In the genomic region with DNA sequence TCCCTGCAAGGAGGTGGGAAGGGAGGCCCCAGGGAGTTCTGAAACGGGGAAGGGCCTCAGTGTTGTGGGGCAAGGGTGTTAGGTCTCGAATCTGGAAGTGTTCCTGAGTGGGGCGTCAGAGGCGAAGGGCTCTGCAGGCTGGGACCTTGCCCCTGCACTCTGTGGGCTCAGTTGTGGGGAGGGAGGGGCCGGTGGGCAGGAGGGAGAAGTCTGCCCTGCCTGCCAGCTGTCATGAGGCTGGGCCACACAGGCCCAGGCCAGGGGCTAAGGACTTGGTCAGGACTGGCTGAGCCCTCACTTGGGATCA, we compare ENCODE assay signal across 7 cellular contexts. TPM values are rescaled to one million over a fixed set of nuclear protein-coding genes. Genes with fewer than 3 reads are reported as not detected.
DNase-seq lines count a peak whose midpoint lies in the region; ATAC-seq lines count a peak whose summit lies in the region.

A gene (plus strand): TSS at position 59 of the 307 bp plus-strand sequence. CDS start 689 bp downstream, outside the sequence.

- H3K27me3 ChIP-seq in HAP-1 (ENCODE audit: low read depth), result no peaks in the 10 kb centered on the region

- H3K4me3 Mint-ChIP-seq in activated CD8-positive, alpha-beta T cell treated with anti-CD3 and anti-CD28 coated beads, Interleukin-2, amount 10 ng/mL, durations not matched to agents 7 days and 5 days, result peak within 1 kb of the TSS; percentile 81
- H3K4me3 Mint-ChIP-seq in stimulated activated memory B cell treated with anti-CD40 and anti-IgM and Interleukin-4, amounts not matched to agents 10 μg/mL and 1 μg/mL and 100 μg/mL, for 72 hours, result peak within 1 kb of the TSS; percentile 79

- H3K4me1 Mint-ChIP-seq in activated CD8-positive, alpha-beta T cell treated with anti-CD3 and anti-CD28 coated beads, Interleukin-2, amount 10 ng/mL, durations not matched to agents 7 days and 5 days (ENCODE audit: low read depth), result peaks cover 47% of the 10 kb centered on the region
- H3K4me1 Mint-ChIP-seq in stimulated activated memory B cell treated with anti-CD40 and anti-IgM and Interleukin-4, amounts not matched to agents 10 μg/mL and 1 μg/mL and 100 μg/mL, for 72 hours, result peaks cover 56% of the 10 kb centered on the region

- no peaks in the 10 kb centered on the region for H3K9me3 Mint-ChIP-seq in activated CD8-positive, alpha-beta T cell treated with anti-CD3 and anti-CD28 coated beads, Interleukin-2, amount 10 ng/mL, durations not matched to agents 7 days and 5 days (ENCODE audit: insufficient read depth)
- no peaks in the 10 kb centered on the region for H3K9me3 Mint-ChIP-seq in stimulated activated memory B cell treated with anti-CD40 and anti-IgM and Interleukin-4, amounts not matched to agents 10 μg/mL and 1 μg/mL and 100 μg/mL, for 72 hours

- 0 out of 2 replicates have a peak, but pooled peaks cover 8% of the 10 kb centered on the region for H3K36me3 ChIP-seq in HAP-1 (replicated peaks)

- CTCF ChIA-PET in activated CD8-positive, alpha-beta T cell treated with anti-CD3 and anti-CD28 coated beads, Interleukin-2, amount 10 ng/mL, durations not matched to agents 7 days and 5 days (lab: Charles Lee), result interaction anchor here (1.6 to 1.8 kb wide), 2 partner anchors 16 to 21 kb away, joined by 3 to 5 read pairs; a partner anchor contains a TSS

- H3K4me3 ChIP-seq in HAP-1 (peak within 1 kb of the TSS; percentile 33), iPS-11a (ENCODE audit: low read depth, low read length) (peak within 1 kb of the TSS; percentile 35)

- DNase-seq in HAP-1 (ENCODE audit: low spot score in 2 of 2), result no peak
- DNase-seq in activated CD8-positive, alpha-beta T cell treated with anti-CD3 and anti-CD28 coated beads, Interleukin-2, amount 10 ng/mL, durations not matched to agents 7 days and 5 days, result no peak
- no peak for DNase-seq in SW480 (ENCODE audit: low spot score)
- no peak for DNase-seq in Ammon's horn (ENCODE audit: low spot score)
- no peak for DNase-seq in NCI-H526 treated with DMSO at 0.1 percent for 48 hours (lab: John Stamatoyannopoulos, UW)

- no peak for ATAC-seq in activated CD8-positive, alpha-beta T cell treated with anti-CD3 and anti-CD28 coated beads, Interleukin-2, amount 10 ng/mL, durations not matched to agents 7 days and 5 days
- no peak for ATAC-seq in stimulated activated memory B cell treated with anti-CD40 and anti-IgM and Interleukin-4, amounts not matched to agents 10 μg/mL and 1 μg/mL and 100 μg/mL, for 72 hours

- peaks cover 35% of the 10 kb centered on the region for H3K4me1 ChIP-seq in HAP-1

- H3K27ac Mint-ChIP-seq in activated CD8-positive, alpha-beta T cell treated with anti-CD3 and anti-CD28 coated beads, Interleukin-2, amount 10 ng/mL, durations not matched to agents 7 days and 5 days, result peak within 1 kb of the TSS; percentile 84
- H3K27ac Mint-ChIP-seq in stimulated activated memory B cell treated with anti-CD40 and anti-IgM and Interleukin-4, amounts not matched to agents 10 μg/mL and 1 μg/mL and 100 μg/mL, for 72 hours, result peak within 1 kb of the TSS; percentile 57

- peaks cover 17% of the 10 kb centered on the region for H3K36me3 Mint-ChIP-seq in activated CD8-positive, alpha-beta T cell treated with anti-CD3 and anti-CD28 coated beads, Interleukin-2, amount 10 ng/mL, durations not matched to agents 7 days and 5 days (ENCODE audit: low read depth)
- peaks cover 11% of the 10 kb centered on the region for H3K36me3 Mint-ChIP-seq in stimulated activated memory B cell treated with anti-CD40 and anti-IgM and Interleukin-4, amounts not matched to agents 10 μg/mL and 1 μg/mL and 100 μg/mL, for 72 hours

- H3K27me3 Mint-ChIP-seq in activated CD8-positive, alpha-beta T cell treated with anti-CD3 and anti-CD28 coated beads, Interleukin-2, amount 10 ng/mL, durations not matched to agents 7 days and 5 days (ENCODE audit: low read depth), result peaks cover 36% of the 10 kb centered on the region
- peaks cover 23% of the 10 kb centered on the region for H3K27me3 Mint-ChIP-seq in stimulated activated memory B cell treated with anti-CD40 and anti-IgM and Interleukin-4, amounts not matched to agents 10 μg/mL and 1 μg/mL and 100 μg/mL, for 72 hours

- POLR2A ChIA-PET in activated CD8-positive, alpha-beta T cell treated with anti-CD3 and anti-CD28 coated beads, Interleukin-2, amount 10 ng/mL, durations not matched to agents 7 days and 5 days (lab: Charles Lee), result interaction anchor here (0.6 to 6.0 kb wide), 4 partner anchors 9 to 51 kb away, joined by 3 to 31 read pairs (median 4); a partner anchor contains a TSS

- in situ Hi-C loops in HAP-1 (cut with MboI; ENCODE audit: low sequenced_read_pairs), result no loop called here

- H3K9me3 ChIP-seq in HAP-1, result no peaks in the 10 kb centered on the region

RNA-seq across cellular contexts. Expression of the gene that starts here (rescaled TPM):
- total RNA-seq in activated CD8-positive, alpha-beta T cell treated with anti-CD3 and anti-CD28 coated beads, Interleukin-2, amount 10 ng/mL, durations not matched to agents 7 days and 5 days, result 10 to 100 TPM; 17.2 to 18.7 TPM
